8 cellular contexts compared by ENCODE assay signal in the genomic region with DNA sequence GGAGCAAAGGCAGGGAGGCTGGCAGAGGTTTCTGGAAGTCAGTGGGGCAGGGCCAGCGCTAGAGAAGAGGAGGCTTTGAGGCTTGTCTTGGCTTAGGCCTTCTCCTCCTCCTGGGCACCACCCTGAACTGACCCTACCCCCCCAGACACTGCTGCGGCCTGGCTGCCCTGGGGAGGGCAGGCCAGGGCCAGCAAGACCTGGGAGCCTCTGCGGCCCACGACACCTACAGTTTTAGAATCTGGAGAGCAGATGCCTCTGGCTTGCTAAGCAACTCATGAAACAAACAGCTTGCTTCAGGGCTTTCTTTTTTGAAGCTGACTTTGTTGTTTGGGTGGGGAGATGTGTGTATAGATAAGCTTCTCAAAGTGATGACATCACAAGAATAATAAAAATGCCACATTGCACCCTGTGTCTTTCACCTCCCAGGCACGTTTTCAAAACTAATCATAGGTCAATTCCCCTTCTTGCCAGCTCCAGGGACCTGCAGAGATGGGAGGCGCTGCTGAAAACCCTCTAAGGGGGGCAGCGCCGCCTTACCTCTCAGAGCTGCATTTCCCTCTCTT. TPM values are rescaled to one million over a fixed set of nuclear protein-coding genes. Genes with fewer than 3 reads are reported as not detected.
A peak's percentile ranks its signal among the peaks of the same experiment; 100 is the strongest.
DNase-seq lines count a peak whose midpoint lies in the region; ATAC-seq and TF ChIP-seq lines count a peak whose summit lies in the region.

No MANE protein-coding gene starts in this region.

- H3K27ac ChIP-seq in GM23248: peak overlapping the region; percentile 98
- peak overlapping the region; percentile 80 for H3K27ac ChIP-seq in hepatocyte
- no peak overlapping the region for H3K27ac ChIP-seq in testis

- no peaks in the 10 kb centered on the region for H3K27me3 ChIP-seq in GM23248 (replicated peaks; ENCODE audit: insufficient read depth)
- no peaks in the 10 kb centered on the region for H3K27me3 ChIP-seq in hepatocyte
- no peaks in the 10 kb centered on the region for H3K27me3 ChIP-seq in testis

- H3K36me3 ChIP-seq in GM23248 (ENCODE audit: low read depth) (no peaks in the 10 kb centered on the region), hepatocyte (replicated peaks; ENCODE audit: insufficient read depth, low read depth) (no peaks in the 10 kb centered on the region), testis (ENCODE audit: low read depth, missing control alignments) (no peaks in the 10 kb centered on the region)

- peak overlapping the region; percentile 29 for H3K27ac Mint-ChIP-seq in activated T-helper 1 cell treated with anti-CD3 and anti-CD28 coated beads, Interleukin-12 subunit alpha, Interleukin-12 subunit beta, Interleukin-2, Interleukin-4 antibody, amounts not matched to agents 30 ng/mL and 10 ng/mL and 1 ng/mL, durations not matched to agents 14 hours and 24 hours and 36 hours
- peak overlapping the region in 3 of 7 donors; percentile 30 to 74 (median 67) for H3K27ac Mint-ChIP-seq in CD14-positive monocyte

- H3K9me2 ChIP-seq in GM23248 (ENCODE audit: insufficient read depth) (no peaks in the 10 kb centered on the region), hepatocyte (replicated peaks; ENCODE audit: insufficient read depth) (no peaks in the 10 kb centered on the region)

- peaks cover 44% of the 10 kb centered on the region for H3K4me1 ChIP-seq in GM23248 (ENCODE audit: insufficient read depth)
- H3K4me1 ChIP-seq in hepatocyte (ENCODE audit: insufficient read depth): peaks cover 44% of the 10 kb centered on the region
- no peaks in the 10 kb centered on the region for H3K4me1 ChIP-seq in testis

- H3K9me3 Mint-ChIP-seq in activated T-helper 1 cell treated with anti-CD3 and anti-CD28 coated beads, Interleukin-12 subunit alpha, Interleukin-12 subunit beta, Interleukin-2, Interleukin-4 antibody, amounts not matched to agents 30 ng/mL and 10 ng/mL and 1 ng/mL, durations not matched to agents 14 hours and 24 hours and 36 hours: no peaks in the 10 kb centered on the region
- peaks cover 0 to 3% (median 0%) of the 10 kb centered on the region in 7 donors for H3K9me3 Mint-ChIP-seq in CD14-positive monocyte

- no peak for TF ChIP-seq POLR2A in testis (IDR thresholded peaks at IDR 0.05)

- no peaks in the 10 kb centered on the region for H3K36me3 Mint-ChIP-seq in activated T-helper 1 cell treated with anti-CD3 and anti-CD28 coated beads, Interleukin-12 subunit alpha, Interleukin-12 subunit beta, Interleukin-2, Interleukin-4 antibody, amounts not matched to agents 30 ng/mL and 10 ng/mL and 1 ng/mL, durations not matched to agents 14 hours and 24 hours and 36 hours (ENCODE audit: low read depth)
- peaks cover 0 to 5% of the 10 kb centered on the region in 2 donors for H3K36me3 Mint-ChIP-seq in CD14-positive monocyte

- in situ Hi-C loops in GM23248 (cut with MboI): no loop called here

- H3K9me3 ChIP-seq in GM23248 (ENCODE audit: low read depth): no peaks in the 10 kb centered on the region
- H3K9me3 ChIP-seq in hepatocyte (ENCODE audit: low read depth): no peaks in the 10 kb centered on the region
- no peaks in the 10 kb centered on the region for H3K9me3 ChIP-seq in testis

- peaks cover 30% of the 10 kb centered on the region for H3F3A ChIP-seq in GM23248 (ENCODE audit: insufficient read depth)

- H3K4me3 Mint-ChIP-seq in activated T-helper 1 cell treated with anti-CD3 and anti-CD28 coated beads, Interleukin-12 subunit alpha, Interleukin-12 subunit beta, Interleukin-2, Interleukin-4 antibody, amounts not matched to agents 30 ng/mL and 10 ng/mL and 1 ng/mL, durations not matched to agents 14 hours and 24 hours and 36 hours: no peak overlapping the region
- H3K4me3 Mint-ChIP-seq in CD14-positive monocyte: no peak overlapping the region

- H3K79me2 ChIP-seq in GM23248 (ENCODE audit: insufficient read depth) (no peaks in the 10 kb centered on the region), hepatocyte (no peaks in the 10 kb centered on the region)

- no peak overlapping the region for H2AFZ ChIP-seq in GM23248
- no peak overlapping the region for H2AFZ ChIP-seq in hepatocyte

- peaks cover 12% of the 10 kb centered on the region for H3K4me1 Mint-ChIP-seq in activated T-helper 1 cell treated with anti-CD3 and anti-CD28 coated beads, Interleukin-12 subunit alpha, Interleukin-12 subunit beta, Interleukin-2, Interleukin-4 antibody, amounts not matched to agents 30 ng/mL and 10 ng/mL and 1 ng/mL, durations not matched to agents 14 hours and 24 hours and 36 hours (ENCODE audit: low read depth)
- peaks cover 39% of the 10 kb centered on the region for H3K4me1 Mint-ChIP-seq in CD14-positive monocyte

- peaks cover 16% of the 10 kb centered on the region for H3K27me3 Mint-ChIP-seq in activated T-helper 1 cell treated with anti-CD3 and anti-CD28 coated beads, Interleukin-12 subunit alpha, Interleukin-12 subunit beta, Interleukin-2, Interleukin-4 antibody, amounts not matched to agents 30 ng/mL and 10 ng/mL and 1 ng/mL, durations not matched to agents 14 hours and 24 hours and 36 hours (ENCODE audit: insufficient read depth)
- H3K27me3 Mint-ChIP-seq in CD14-positive monocyte (ENCODE audit: low read depth in 3 of 3): peaks cover 0 to 13% (median 7%) of the 10 kb centered on the region in 3 donors

- no peak overlapping the region for H3K4me3 ChIP-seq in GM23248
- no peak overlapping the region for H3K4me3 ChIP-seq in hepatocyte
- no peak overlapping the region for H3K4me3 ChIP-seq in testis

- ATAC-seq in GM18520 (IDR thresholded peaks at IDR 0.05; ENCODE audit: unreplicated experiment): no peak

- H3K4me2 ChIP-seq in GM23248 (ENCODE audit: unreplicated experiment) (peak overlapping the region; percentile 32), hepatocyte (peak overlapping the region; percentile 20)

- peak overlapping the region; percentile 86 for H3K9ac ChIP-seq in GM23248

- DNase-seq in A172 (ENCODE audit: low spot score) (peak; percentile 61), GM23248 (peak; percentile 95), hepatocyte (ENCODE audit: low spot score) (peak; percentile 77), testis (no peak), 8988T (no peak), CD14-positive monocyte (ENCODE audit: low spot score) (no peak)
- peak; percentile 25 for DNase-seq in activated T-helper 1 cell treated with anti-CD3 and anti-CD28 coated beads, Interleukin-12 subunit alpha, Interleukin-12 subunit beta, Interleukin-2, Interleukin-4 antibody, amounts not matched to agents 30 ng/mL and 10 ng/mL and 1 ng/mL, durations not matched to agents 14 hours and 24 hours and 36 hours (ENCODE audit: low spot score)

- no peaks in the 10 kb centered on the region for H4K20me1 ChIP-seq in GM23248 (ENCODE audit: insufficient read depth)
- no peaks in the 10 kb centered on the region for H4K20me1 ChIP-seq in hepatocyte (ENCODE audit: insufficient read depth, poor library complexity, severe bottlenecking)

- intact Hi-C loops in activated T-helper 1 cell treated with anti-CD3 and anti-CD28 coated beads, Interleukin-12 subunit alpha, Interleukin-12 subunit beta, Interleukin-2, Interleukin-4 antibody, amounts not matched to agents 30 ng/mL and 10 ng/mL and 1 ng/mL, durations not matched to agents 14 hours and 24 hours and 36 hours (cut with micrococcal nuclease): loop anchor here (10.0 kb wide), 1 partner anchor 322 kb away; no protein-coding TSS in a partner anchor
- intact Hi-C loops in testis (cut with DNase I; ENCODE audit: low total_unique reads) (no loop called here), CD14-positive monocyte (cut with micrococcal nuclease) (no loop called here)

- WGBS in GM23248 (ENCODE audit: low coverage in 1 of 2, low lambda C conversion rate in 2 of 2, missing lambda C conversion rate in 2 of 2), 2 experiments: 62 to 65% methylated on average over 7 to 8 of the region's 8 CpGs
- WGBS in hepatocyte (ENCODE audit: low lambda C conversion rate, missing lambda C conversion rate): 50% methylated on average over 8 of the region's 8 CpGs
- 90 to 93% methylated on average over 4 to 8 of the region's 8 CpGs for WGBS in testis, 2 donors

- TF ChIP-seq CTCF in hepatocyte (IDR thresholded peaks at IDR 0.05; ENCODE audit: poor library complexity) (peak; percentile 12), testis (IDR thresholded peaks at IDR 0.05) (no peak), CD14-positive monocyte (IDR thresholded peaks at IDR 0.05) (no peak)

RNA-seq across cellular contexts. Expression of gene SMAD7, which starts 46.2 kb away (rescaled TPM):
- 6.2 and 8.5 TPM in 2 replicates for total RNA-seq in A172 (2014; rRNA removed; shearing (Covaris generic))
- 43.6 and 51.7 TPM in 2 replicates for total RNA-seq in GM23248 (2014; rRNA removed; shearing (Covaris generic))
- polyA plus RNA-seq in GM23248 (2016; fragmentation: Nextera tagmentation; extraction: Ambion mirVana): 6.8 and 8.4 TPM in 2 replicates
- 26.7 and 26.8 TPM in 2 replicates for total RNA-seq in activated T-helper 1 cell treated with anti-CD3 and anti-CD28 coated beads, Interleukin-12 subunit alpha, Interleukin-12 subunit beta, Interleukin-2, Interleukin-4 antibody, amounts not matched to agents 30 ng/mL and 10 ng/mL and 1 ng/mL, durations not matched to agents 14 hours and 24 hours and 36 hours
- total RNA-seq in hepatocyte: 66.2 and 71.1 TPM in 2 replicates
- 61.5 and 65.4 TPM in 2 replicates for polyA plus RNA-seq in hepatocyte
- 10 to 100 TPM in 1 of 2 donors, 1 to 10 TPM in 1; 9.8 to 14.6 TPM for total RNA-seq in testis
- polyA plus RNA-seq in testis (ENCODE audit: insufficient read depth, low read depth, low replicate concordance): 7.5 TPM
- 1 to 10 TPM; 1.4 to 1.5 TPM for polyA plus RNA-seq in CD14-positive monocyte

Comparison
In these comparisons a context has a peak if more than half of its experiments do, and no peak if none do; other contexts are left out.
1. DNase-seq: peak in A172 (single experiment), GM23248 (single experiment), activated T-helper 1 cell treated with anti-CD3 and anti-CD28 coated beads, Interleukin-12 subunit alpha, Interleukin-12 subunit beta, Interleukin-2, Interleukin-4 antibody, amounts not matched to agents 30 ng/mL and 10 ng/mL and 1 ng/mL, durations not matched to agents 14 hours and 24 hours and 36 hours (single experiment) and hepatocyte (single experiment); none in testis (single experiment), 8988T (single experiment) and CD14-positive monocyte (single experiment).
2. H3K27ac ChIP-seq: peak in GM23248 (single experiment) and hepatocyte (single experiment); none in testis (0 of 2).